In genomic region chr4:179695175-179695574, GRCh38 we compare ENCODE assay signal across 20 cellular contexts.
DNase-seq lines count a peak whose midpoint lies in the region; ATAC-seq, FAIRE-seq and TF ChIP-seq lines count a peak whose summit lies in the region.
"Had no signal": no experiment of that assay in that cellular context is flagged by ENCODE, and none has a peak within 500 bp of the region (broad histone marks: within the 10 kb centered on the region; RNA-seq: fewer than 3 reads in every experiment).

No MANE protein-coding gene starts in this region.

- H3K9me2 ChIP-seq in GM23248 (ENCODE audit: insufficient read depth): no peaks in the 10 kb centered on the region

- WGBS in GM23248 (ENCODE audit: low coverage in 1 of 2, low lambda C conversion rate in 2 of 2, missing lambda C conversion rate in 2 of 2), 2 experiments: 25 to 42% methylated on average over 5 of the region's 5 CpGs
- WGBS in K562 (ENCODE audit: insufficient coverage, low coverage, missing lambda C conversion rate): 4% methylated on average over 4 of the region's 5 CpGs

- POLR2A ChIA-PET in K562 (lab: Yijun Ruan, JAX): no interaction called here
- POLR2A ChIA-PET in activated CD4-positive, alpha-beta T cell treated with anti-CD3 and anti-CD28 coated beads, Interleukin-2, amount 10 ng/mL, durations not matched to agents 7 days and 5 days (lab: Charles Lee): no interaction called here

- H3K4me3 Mint-ChIP-seq in activated CD4-positive, alpha-beta T cell treated with anti-CD3 and anti-CD28 coated beads, Interleukin-2, amount 10 ng/mL, durations not matched to agents 7 days and 5 days: no peak overlapping the region
- H3K4me3 Mint-ChIP-seq: activated CD8-positive, alpha-beta memory T cell treated with anti-CD3 and anti-CD28 coated beads, Interleukin-2, amount 10 ng/mL, durations not matched to agents 7 days and 5 days; B cell; brain; effector memory CD8-positive, alpha-beta T cell; immature natural killer cell; mesothelial cell of epicardium; WTC11 had no signal

- H3K27me3 Mint-ChIP-seq in activated CD4-positive, alpha-beta T cell treated with anti-CD3 and anti-CD28 coated beads, Interleukin-2, amount 10 ng/mL, durations not matched to agents 7 days and 5 days: no peaks in the 10 kb centered on the region
- H3K27me3 Mint-ChIP-seq: activated CD8-positive, alpha-beta memory T cell treated with anti-CD3 and anti-CD28 coated beads, Interleukin-2, amount 10 ng/mL, durations not matched to agents 7 days and 5 days; B cell; brain; effector memory CD8-positive, alpha-beta T cell had no signal

- CTCF ChIA-PET in K562 (lab: Yijun Ruan, JAX; ENCODE audit: low intra/inter-chr PET ratio): no interaction called here
- CTCF ChIA-PET in activated CD4-positive, alpha-beta T cell treated with anti-CD3 and anti-CD28 coated beads, Interleukin-2, amount 10 ng/mL, durations not matched to agents 7 days and 5 days (lab: Charles Lee): no interaction called here

- H4K20me1 ChIP-seq in GM23248 (ENCODE audit: insufficient read depth) (no peaks in the 10 kb centered on the region), K562 (replicated peaks; ENCODE audit: control insufficient read depth, insufficient read depth, low read length) (no peaks in the 10 kb centered on the region)

- no peaks in the 10 kb centered on the region for H3K27me3 ChIP-seq in GM23248 (replicated peaks; ENCODE audit: insufficient read depth)
- H3K27me3 ChIP-seq in K562 (ENCODE audit: control insufficient read depth in 2 of 2, insufficient read depth in 2 of 2, low read length in 2 of 2): no peaks in the 10 kb centered on the region
- H3K27me3 ChIP-seq: uterus had no signal

- no peak overlapping the region for H3K9ac ChIP-seq in GM23248
- H3K9ac ChIP-seq in K562 (ENCODE audit: insufficient read depth in 1 of 2, low read depth in 2 of 2, low read length in 2 of 2): no peak overlapping the region

- H3K9me3 ChIP-seq in GM23248 (ENCODE audit: low read depth): peaks cover 5% of the 10 kb centered on the region
- no peaks in the 10 kb centered on the region; the same call in 1 of the 2 replicates for H3K9me3 ChIP-seq in K562 (replicated peaks; ENCODE audit: control insufficient read depth, insufficient read depth, low read depth, low read length)
- H3K9me3 ChIP-seq: uterus had no signal

- TF ChIP-seq EP300 in K562 (IDR thresholded peaks at IDR 0.05; ENCODE audit: low read length): no peak

- no peak for FAIRE-seq in K562 (lab: Jason Lieb, UNC)

- peak; percentile 18 for DNase-seq in GM23248
- peak; percentile 77 for DNase-seq in OCI-M1 (lab: John Stamatoyannopoulos, UW)
- no peak for DNase-seq in K562 (ENCODE audit: extremely low read depth in 1 of 4, low spot score in 3 of 4)
- DNase-seq in iris pigment epithelial cell (ENCODE audit: low read depth): peak; percentile 51
- no peak for DNase-seq in activated CD4-positive, alpha-beta T cell treated with anti-CD3 and anti-CD28 coated beads, Interleukin-2, amount 10 ng/mL, durations not matched to agents 7 days and 5 days
- no peak for DNase-seq in activated CD4-positive, alpha-beta T cell treated with anti-CD3 and anti-CD28 coated beads, Interleukin-2, amount 50 U/mL, for 4 hours
- no peak for DNase-seq in activated T-cell treated with anti-CD3 and anti-CD28 coated beads for 4 hours
- DNase-seq: activated CD8-positive, alpha-beta memory T cell treated with anti-CD3 and anti-CD28 coated beads, Interleukin-2, amount 10 ng/mL, durations not matched to agents 7 days and 5 days; activated naive CD4-positive, alpha-beta T cell; effector memory CD8-positive, alpha-beta T cell; immature natural killer cell; nucleus accumbens; stimulated activated naive CD4-positive, alpha-beta T cell treated with Interleukin-2 at 50 U/mL for 16 hours; uterus had no signal

- no TSS peak for BruUV-seq in K562 (replicated peaks; lab: Mats Ljungman, UMichigan)

- no peaks in the 10 kb centered on the region for H3K36me3 Mint-ChIP-seq in activated CD4-positive, alpha-beta T cell treated with anti-CD3 and anti-CD28 coated beads, Interleukin-2, amount 10 ng/mL, durations not matched to agents 7 days and 5 days (ENCODE audit: low read depth)
- H3K36me3 Mint-ChIP-seq: activated CD8-positive, alpha-beta memory T cell treated with anti-CD3 and anti-CD28 coated beads, Interleukin-2, amount 10 ng/mL, durations not matched to agents 7 days and 5 days; brain; immature natural killer cell; mesothelial cell of epicardium; WTC11 had no signal

- H3K9me3 Mint-ChIP-seq in activated CD4-positive, alpha-beta T cell treated with anti-CD3 and anti-CD28 coated beads, Interleukin-2, amount 10 ng/mL, durations not matched to agents 7 days and 5 days: no peaks in the 10 kb centered on the region

- in situ Hi-C loops in GM23248 (cut with MboI): no loop called here
- in situ Hi-C loops in K562 (cut with MboI): no loop called here

- H3K4me2 ChIP-seq in GM23248 (ENCODE audit: unreplicated experiment) (no peak overlapping the region), K562 (ENCODE audit: insufficient read depth, low read length) (no peak overlapping the region)

- TF ChIP-seq POLR2A in K562 (conservative IDR thresholded peaks at IDR 0.05): no peak

- H3K27ac Mint-ChIP-seq in activated CD4-positive, alpha-beta T cell treated with anti-CD3 and anti-CD28 coated beads, Interleukin-2, amount 10 ng/mL, durations not matched to agents 7 days and 5 days: no peak overlapping the region
- H3K27ac Mint-ChIP-seq: activated CD8-positive, alpha-beta memory T cell treated with anti-CD3 and anti-CD28 coated beads, Interleukin-2, amount 10 ng/mL, durations not matched to agents 7 days and 5 days; B cell; brain; effector memory CD8-positive, alpha-beta T cell; immature natural killer cell; mesothelial cell of epicardium; WTC11 had no signal

- intact Hi-C loops in K562 (cut with micrococcal nuclease): no loop called here

- no peak overlapping the region for H3K4me3 ChIP-seq in GM23248
- H3K4me3 ChIP-seq in K562: no peak overlapping the region
- H3K4me3 ChIP-seq: skin epidermis, uterus had no signal

- H3K79me2 ChIP-seq in GM23248 (ENCODE audit: insufficient read depth) (no peaks in the 10 kb centered on the region), K562 (ENCODE audit: control insufficient read depth, insufficient read depth, low read length) (no peaks in the 10 kb centered on the region)

- H3K27ac ChIP-seq in GM23248: no peak overlapping the region
- H3K27ac ChIP-seq in K562 (ENCODE audit: extremely low read depth, low read depth, low read length): no peak overlapping the region
- H3K27ac ChIP-seq: skin epidermis, uterus had no signal

- TF ChIP-seq RAD21 in K562 (CRISPR knock-in tag; conservative IDR thresholded peaks at IDR 0.05 in 1 of 2, IDR thresholded peaks at IDR 0.05 in 1 of 2): no peak

- ATAC-seq in K562: no peak
- no peak for ATAC-seq in GM21717 (IDR thresholded peaks at IDR 0.05; ENCODE audit: unreplicated experiment)
- ATAC-seq: activated CD8-positive, alpha-beta memory T cell treated with anti-CD3 and anti-CD28 coated beads, Interleukin-2, amount 10 ng/mL, durations not matched to agents 7 days and 5 days; effector memory CD8-positive, alpha-beta T cell; WTC11 had no signal

- no peaks in the 10 kb centered on the region for H3K4me1 ChIP-seq in GM23248 (ENCODE audit: insufficient read depth)
- H3K4me1 ChIP-seq in K562 (replicated peaks in 1 of 2; ENCODE audit: control insufficient read depth in 2 of 2, insufficient read depth in 2 of 2, low read length in 2 of 2): no peaks in the 10 kb centered on the region
- H3K4me1 ChIP-seq: uterus had no signal

- no peaks in the 10 kb centered on the region for H3K4me1 Mint-ChIP-seq in activated CD4-positive, alpha-beta T cell treated with anti-CD3 and anti-CD28 coated beads, Interleukin-2, amount 10 ng/mL, durations not matched to agents 7 days and 5 days
- H3K4me1 Mint-ChIP-seq: activated CD8-positive, alpha-beta memory T cell treated with anti-CD3 and anti-CD28 coated beads, Interleukin-2, amount 10 ng/mL, durations not matched to agents 7 days and 5 days; B cell; brain; immature natural killer cell; WTC11 had no signal

- no peaks in the 10 kb centered on the region for H3F3A ChIP-seq in GM23248 (ENCODE audit: insufficient read depth)

- H3K36me3 ChIP-seq in GM23248 (ENCODE audit: low read depth) (no peaks in the 10 kb centered on the region), K562 (ENCODE audit: control insufficient read depth, insufficient read depth, low read length) (no peaks in the 10 kb centered on the region)
- H3K36me3 ChIP-seq: uterus had no signal

- TF ChIP-seq CTCF in K562 (IDR thresholded peaks at IDR 0.05 in 2 of 3, conservative IDR thresholded peaks at IDR 0.05 in 1 of 3; ENCODE audit: insufficient read depth in 2 of 3, low read depth in 1 of 3, low read length in 3 of 3): no peak

- H2AFZ ChIP-seq in GM23248: no peak overlapping the region
- H2AFZ ChIP-seq in K562 (ENCODE audit: low read depth, low read length): no peak overlapping the region

- no peaks in the 10 kb centered on the region for H3K9me1 ChIP-seq in K562 (ENCODE audit: control insufficient read depth, insufficient read depth, low read length)

TF ChIP-seq in K562, 482 proteins besides CTCF, POLR2A, EP300 and RAD21:
- TF ChIP-seq POLR2AphosphoS2 (IDR thresholded peaks at IDR 0.05; ENCODE audit: low read length): no peak
- peak; percentile 97 for TF ChIP-seq ZNF79 (CRISPR knock-in tag; IDR thresholded peaks at IDR 0.05; ENCODE audit: low read depth)
- TF ChIP-seq ZNF121 (CRISPR knock-in tag; conservative IDR thresholded peaks at IDR 0.05): no peak
- TF ChIP-seq NFXL1 (CRISPR knock-in tag; IDR thresholded peaks at IDR 0.05): no peak
- TF ChIP-seq GABPA (tag; conservative IDR thresholded peaks at IDR 0.05; ENCODE audit: low read depth): no peak
- no peak for TF ChIP-seq ZNF717 (CRISPR knock-in tag; IDR thresholded peaks at IDR 0.05)
- TF ChIP-seq GTF2B (IDR thresholded peaks at IDR 0.05; ENCODE audit: extremely low read depth, insufficient read length): no peak

Comparison
In these comparisons a context has a peak if more than half of its experiments do, and no peak if none do; other contexts are left out.
1. DNase-seq: peak in GM23248 (single experiment), OCI-M1 (single experiment) and iris pigment epithelial cell (single experiment); none in K562 (0 of 4), activated CD4-positive, alpha-beta T cell treated with anti-CD3 and anti-CD28 coated beads, Interleukin-2, amount 10 ng/mL, durations not matched to agents 7 days and 5 days (single experiment), activated CD4-positive, alpha-beta T cell treated with anti-CD3 and anti-CD28 coated beads, Interleukin-2, amount 50 U/mL, for 4 hours (0 of 2) and activated T-cell treated with anti-CD3 and anti-CD28 coated beads for 4 hours (single experiment).